24 cellular contexts compared by ENCODE assay signal in genomic region chr16:15038689-15039088, GRCh38.
"Had no signal": no experiment of that assay in that cellular context is flagged by ENCODE, and none has a peak within 500 bp of the region (broad histone marks: within the 10 kb centered on the region; RNA-seq: fewer than 3 reads in every experiment).

No MANE protein-coding gene starts in this region.

- ATAC-seq: activated CD8-positive, alpha-beta T cell treated with anti-CD3 and anti-CD28 coated beads for 36 hours had no signal

- FAIRE-seq: astrocyte, TTC549 had no signal

- H3K27me3 Mint-ChIP-seq: activated CD8-positive, alpha-beta T cell treated with anti-CD3 and anti-CD28 coated beads for 36 hours; activated naive CD8-positive, alpha-beta T cell; brain; central memory CD8-positive, alpha-beta T cell had no signal

- H3K9me3 Mint-ChIP-seq: activated CD8-positive, alpha-beta T cell treated with anti-CD3 and anti-CD28 coated beads for 36 hours; activated naive CD4-positive, alpha-beta T cell treated with anti-CD3 and anti-CD28 coated beads for 36 hours; activated T-helper 1 cell treated with anti-CD3 and anti-CD28 coated beads, Interleukin-12 subunit alpha, Interleukin-12 subunit beta, Interleukin-2, Interleukin-4 antibody, amounts not matched to agents 30 ng/mL and 10 ng/mL and 1 ng/mL, durations not matched to agents 14 hours and 24 hours and 36 hours; brain; central memory CD8-positive, alpha-beta T cell had no signal

- H3K27ac ChIP-seq: KMS-11 had no signal

- H3K4me1 Mint-ChIP-seq: central memory CD8-positive, alpha-beta T cell had no signal

- H3K4me3 Mint-ChIP-seq: activated CD8-positive, alpha-beta T cell treated with anti-CD3 and anti-CD28 coated beads for 36 hours; activated naive CD4-positive, alpha-beta T cell treated with anti-CD3 and anti-CD28 coated beads for 36 hours; activated naive CD8-positive, alpha-beta T cell; activated T-helper 1 cell treated with anti-CD3 and anti-CD28 coated beads, Interleukin-12 subunit alpha, Interleukin-12 subunit beta, Interleukin-2, Interleukin-4 antibody, amounts not matched to agents 30 ng/mL and 10 ng/mL and 1 ng/mL, durations not matched to agents 14 hours and 24 hours and 36 hours; brain; central memory CD8-positive, alpha-beta T cell had no signal

- H3K27ac Mint-ChIP-seq: activated CD8-positive, alpha-beta T cell treated with anti-CD3 and anti-CD28 coated beads for 36 hours; activated naive CD4-positive, alpha-beta T cell treated with anti-CD3 and anti-CD28 coated beads for 36 hours; activated naive CD8-positive, alpha-beta T cell; activated T-helper 1 cell treated with anti-CD3 and anti-CD28 coated beads, Interleukin-12 subunit alpha, Interleukin-12 subunit beta, Interleukin-2, Interleukin-4 antibody, amounts not matched to agents 30 ng/mL and 10 ng/mL and 1 ng/mL, durations not matched to agents 14 hours and 24 hours and 36 hours had no signal

- H3K36me3 Mint-ChIP-seq: activated naive CD8-positive, alpha-beta T cell had no signal

- DNase-seq: activated CD4-positive, CD25-positive, alpha-beta regulatory T cell; activated CD8-positive, alpha-beta memory T cell treated with anti-CD3 and anti-CD28 coated beads, Interleukin-2, amount 50 U/mL, for 4 hours; activated CD8-positive, alpha-beta T cell treated with anti-CD3 and anti-CD28 coated beads for 36 hours; activated gamma-delta T cell; activated naive CD4-positive, alpha-beta T cell treated with anti-CD3 and anti-CD28 coated beads for 36 hours; amygdala; NCI-H1092; NCI-H1417; NCI-H1930; NCI-H2171; NCI-H2227 treated with DMSO at 0.1 percent for 48 hours; NCI-H446 treated with DMSO at 0.1 percent for 48 hours; NCI-H524 treated with DMSO at 0.1 percent for 48 hours; NCI-H748 treated with DMSO at 0.1 percent for 48 hours; SIG-M5; T-helper 2 cell; T1000 had no signal
